14 cellular contexts compared by ENCODE assay signal in genomic region chr22:38935023-38935422, GRCh38. TPM values are rescaled to one million over a fixed set of nuclear protein-coding genes. Genes with fewer than 3 reads are reported as not detected.
A peak's percentile ranks its signal among the peaks of the same experiment; 100 is the strongest.
DNase-seq lines count a peak whose midpoint lies in the region; ATAC-seq and TF ChIP-seq lines count a peak whose summit lies in the region.
"Had no signal": no experiment of that assay in that cellular context is flagged by ENCODE, and none has a peak within 500 bp of the region (broad histone marks: within the 10 kb centered on the region; RNA-seq: fewer than 3 reads in every experiment).

No MANE protein-coding gene starts in this region.

- WGBS in esophagus squamous epithelium, 2 donors = 38 to 41% methylated on average over 4 to 6 of the region's 8 CpGs

- no peak overlapping the region for H3K4me3 ChIP-seq in gastrocnemius medialis
- no peak overlapping the region for H3K4me3 ChIP-seq in esophagus squamous epithelium
- no peak overlapping the region for H3K4me3 ChIP-seq in Caco-2 (ENCODE audit: low read depth, low read length)
- no peak overlapping the region for H3K4me3 ChIP-seq in coronary artery

- peak; percentile 39 to 69 for ATAC-seq in gastrocnemius medialis
- no peak for ATAC-seq in GM21576 (IDR thresholded peaks at IDR 0.05; ENCODE audit: unreplicated experiment)
- ATAC-seq: naive thymus-derived CD4-positive, alpha-beta T cell had no signal

- H3K27ac ChIP-seq in epithelial cell of prostate = no peak overlapping the region
- no peak overlapping the region for H3K27ac ChIP-seq in gastrocnemius medialis
- peak overlapping the region in 2 of 4 donors; percentile 34 to 57 for H3K27ac ChIP-seq in esophagus squamous epithelium
- no peak overlapping the region for H3K27ac ChIP-seq in coronary artery

- H3K4me3 Mint-ChIP-seq in Caco-2 (ENCODE audit: unreplicated experiment) = no peak overlapping the region
- H3K4me3 Mint-ChIP-seq: activated T-helper 1 cell treated with anti-CD3 and anti-CD28 coated beads, Interleukin-12 subunit alpha, Interleukin-12 subunit beta, Interleukin-2, Interleukin-4 antibody, amounts not matched to agents 30 ng/mL and 10 ng/mL and 1 ng/mL, durations not matched to agents 14 hours and 24 hours and 36 hours; naive thymus-derived CD4-positive, alpha-beta T cell had no signal

- H3K27me3 Mint-ChIP-seq in Caco-2 (ENCODE audit: insufficient read depth, unreplicated experiment) = no peaks in the 10 kb centered on the region

- intact Hi-C loops in gastrocnemius medialis (cut with DNase I; ENCODE audit: low total_unique reads) = no loop called here
- intact Hi-C loops in esophagus squamous epithelium (cut with DNase I) = no loop called here
- intact Hi-C loops in Caco-2 (cut with micrococcal nuclease; ENCODE audit: unreplicated experiment) = no loop called here

- no TSS peak for BruUV-seq in Caco-2 (replicated peaks; lab: Mats Ljungman, UMichigan)

- no peak overlapping the region for H3K27ac Mint-ChIP-seq in Caco-2 (ENCODE audit: unreplicated experiment)
- H3K27ac Mint-ChIP-seq: activated T-helper 1 cell treated with anti-CD3 and anti-CD28 coated beads, Interleukin-12 subunit alpha, Interleukin-12 subunit beta, Interleukin-2, Interleukin-4 antibody, amounts not matched to agents 30 ng/mL and 10 ng/mL and 1 ng/mL, durations not matched to agents 14 hours and 24 hours and 36 hours; naive thymus-derived CD4-positive, alpha-beta T cell had no signal

- H3K36me3 Mint-ChIP-seq in Caco-2 (ENCODE audit: insufficient read depth, unreplicated experiment) = no peaks in the 10 kb centered on the region

- H3K4me1 Mint-ChIP-seq in Caco-2 (ENCODE audit: low read depth, unreplicated experiment) = no peaks in the 10 kb centered on the region

- in situ Hi-C loops in gastrocnemius medialis (cut with MboI; ENCODE audit: low sequenced_read_pairs in 4 of 4) = no loop called here

- TF ChIP-seq CTCF in gastrocnemius medialis (IDR thresholded peaks at IDR 0.05 in 4 of 5, conservative IDR thresholded peaks at IDR 0.05 in 1 of 5) = no peak
- TF ChIP-seq CTCF in esophagus squamous epithelium (IDR thresholded peaks at IDR 0.05) = no peak
- no peak for TF ChIP-seq CTCF in Caco-2 (IDR thresholded peaks at IDR 0.05; ENCODE audit: insufficient read depth in 1 of 2, low read depth in 1 of 2, low read length in 1 of 2, severe bottlenecking in 1 of 2, unreplicated experiment in 1 of 2)
- no peak for TF ChIP-seq CTCF in coronary artery (IDR thresholded peaks at IDR 0.05)

- TF ChIP-seq EP300 in Ishikawa (IDR thresholded peaks at IDR 0.05; ENCODE audit: borderline replicate concordance) = peak; percentile 60

- H3K9me3 Mint-ChIP-seq in Caco-2 (ENCODE audit: unreplicated experiment) = no peaks in the 10 kb centered on the region
- H3K9me3 Mint-ChIP-seq: activated T-helper 1 cell treated with anti-CD3 and anti-CD28 coated beads, Interleukin-12 subunit alpha, Interleukin-12 subunit beta, Interleukin-2, Interleukin-4 antibody, amounts not matched to agents 30 ng/mL and 10 ng/mL and 1 ng/mL, durations not matched to agents 14 hours and 24 hours and 36 hours had no signal

- H3K4me1 ChIP-seq in gastrocnemius medialis (no peaks in the 10 kb centered on the region), esophagus squamous epithelium (peaks cover 0 to 16% (median 0%) of the 10 kb centered on the region in 3 donors), Caco-2 (no peaks in the 10 kb centered on the region)

- POLR2A ChIA-PET in Caco-2 (lab: Charles Lee) = no interaction called here

- TF ChIP-seq RAD21 in Ishikawa (IDR thresholded peaks at IDR 0.05; ENCODE audit: low read depth) = no peak; the same call in 1 of the 2 replicates

- H3K9me3 ChIP-seq in gastrocnemius medialis = no peaks in the 10 kb centered on the region
- H3K9me3 ChIP-seq in esophagus squamous epithelium = no peaks in the 10 kb centered on the region
- no peaks in the 10 kb centered on the region for H3K9me3 ChIP-seq in Caco-2

- CTCF ChIA-PET in Caco-2 (lab: Charles Lee) = no interaction called here

- H3K27me3 ChIP-seq in gastrocnemius medialis = no peaks in the 10 kb centered on the region
- no peaks in the 10 kb centered on the region for H3K27me3 ChIP-seq in esophagus squamous epithelium
- H3K27me3 ChIP-seq in Caco-2 (replicated peaks; ENCODE audit: control insufficient read depth, insufficient read depth, low read length) = no peaks in the 10 kb centered on the region

- H3K36me3 ChIP-seq in gastrocnemius medialis = no peaks in the 10 kb centered on the region
- no peaks in the 10 kb centered on the region for H3K36me3 ChIP-seq in esophagus squamous epithelium
- no peaks in the 10 kb centered on the region for H3K36me3 ChIP-seq in Caco-2 (ENCODE audit: control insufficient read depth, insufficient read depth, low read length)

- DNase-seq in NCI-H446 treated with DMSO at 0.1 percent for 48 hours (lab: John Stamatoyannopoulos, UW) (peak; percentile 42), epithelial cell of prostate (ENCODE audit: low read depth, low spot score) (peak; percentile 67), gastrocnemius medialis (peak; percentile 44 to 66), esophagus squamous epithelium (lab: John Stamatoyannopoulos, UW) (no peak), Caco-2 (no peak), coronary artery (ENCODE audit: low spot score) (no peak)
- DNase-seq: cortex of kidney; naive thymus-derived CD4-positive, alpha-beta T cell; NK-92 treated with Interleukin-12 subunit alpha and Interleukin-12 subunit beta, amount 100 ng/mL, for 24 hours; stimulated activated CD4-positive, alpha-beta T cell treated with anti-CD3 and anti-CD28 coated beads, Interleukin-2, amount 100 ng/mL, for 24 hours had no signal

- TF ChIP-seq POLR2A in gastrocnemius medialis (IDR thresholded peaks at IDR 0.05) = no peak
- no peak for TF ChIP-seq POLR2A in esophagus squamous epithelium (IDR thresholded peaks at IDR 0.05)

TF ChIP-seq in Ishikawa, 13 proteins besides CTCF, POLR2A, EP300 and RAD21:
- TF ChIP-seq TEAD4 (IDR thresholded peaks at IDR 0.05) (peak; percentile 55; the same call in 1 of the 2 replicates), TCF12 (IDR thresholded peaks at IDR 0.05; ENCODE audit: low read depth) (peak; percentile 54; the same call in 1 of the 2 replicates), YY1 (IDR thresholded peaks at IDR 0.05; ENCODE audit: low read depth) (0 out of 2 replicates have a peak, but pooled peaks have one; percentile 31), USF1 (IDR thresholded peaks at IDR 0.05) (peak; percentile 61), REST (IDR thresholded peaks at IDR 0.05; ENCODE audit: low read depth) (no peak), NFIC (IDR thresholded peaks at IDR 0.05) (peak; percentile 98), FOXM1 (IDR thresholded peaks at IDR 0.05; ENCODE audit: borderline replicate concordance, low read depth) (no peak)
- TF ChIP-seq, protein P1, sequence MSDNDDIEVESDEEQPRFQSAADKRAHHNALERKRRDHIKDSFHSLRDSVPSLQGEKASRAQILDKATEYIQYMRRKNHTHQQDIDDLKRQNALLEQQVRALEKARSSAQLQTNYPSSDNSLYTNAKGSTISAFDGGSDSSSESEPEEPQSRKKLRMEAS (IDR thresholded peaks at IDR 0.05) = peak; percentile 62

RNA-seq across cellular contexts. Expression of gene APOBEC3A, which starts 22.4 kb away (rescaled TPM):
- total RNA-seq in gastrocnemius medialis = under 1 TPM in 2 of 4 donors, not detected in 2; 0.75 to 0.76 TPM
- total RNA-seq in esophagus squamous epithelium = 10 to 100 TPM in 1 of 4 donors, 1 to 10 TPM in 1, under 1 TPM in 2; 0.57 to 27.3 (median 1.3) TPM
- not detected in 2 replicates for total RNA-seq in Caco-2 (2022)
- total RNA-seq: activated T-helper 1 cell treated with anti-CD3 and anti-CD28 coated beads, Interleukin-12 subunit alpha, Interleukin-12 subunit beta, Interleukin-2, Interleukin-4 antibody, amounts not matched to agents 30 ng/mL and 10 ng/mL and 1 ng/mL, durations not matched to agents 14 hours and 24 hours and 36 hours; glomerular endothelial cell had no signal

RNA-seq across cellular contexts. Expression of gene APOBEC3B, which starts 47.1 kb away (rescaled TPM):
- total RNA-seq in gastrocnemius medialis (under 1 TPM in 1 of 4 donors, not detected in 3; 0.62 TPM), esophagus squamous epithelium (1 to 10 TPM in 3 of 4 donors, not detected in 1; 1.1 to 5.3 (median 3.1) TPM), Caco-2 (2022) (55.8 and 60.9 TPM in 2 replicates)

Comparison
In these comparisons a context has a peak if more than half of its experiments do, and no peak if none do; other contexts are left out.
1. DNase-seq: peak in NCI-H446 treated with DMSO at 0.1 percent for 48 hours (single experiment), epithelial cell of prostate (single experiment) and gastrocnemius medialis (2 of 2); none in esophagus squamous epithelium (single experiment), Caco-2 (0 of 2) and coronary artery (single experiment).